ENCODE assay signal across 10 cellular contexts in the genomic region with DNA sequence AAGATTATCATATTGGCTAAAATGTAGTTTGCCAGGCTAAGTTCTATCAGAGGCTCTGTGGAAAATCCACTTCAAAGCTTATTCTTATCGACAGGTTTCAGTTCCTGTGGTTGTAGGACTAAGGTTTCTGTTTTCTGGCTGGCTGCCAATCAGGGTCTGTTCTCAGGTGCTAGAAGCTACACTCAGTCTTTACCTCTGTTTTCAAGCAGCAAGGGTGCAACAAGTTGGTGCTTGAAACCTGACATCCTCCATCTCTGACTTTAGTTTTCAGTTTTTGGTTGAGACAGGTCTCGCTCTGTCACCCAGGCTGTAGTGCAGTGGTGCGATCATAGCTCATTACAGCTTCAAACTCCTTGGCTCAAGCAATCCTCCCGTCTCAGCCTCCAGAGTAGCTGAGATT. TPM values are rescaled to one million over a fixed set of nuclear protein-coding genes. Genes with fewer than 3 reads are reported as not detected.
DNase-seq lines count a peak whose midpoint lies in the region; ATAC-seq, FAIRE-seq and TF ChIP-seq lines count a peak whose summit lies in the region.
"Had no signal": no experiment of that assay in that cellular context is flagged by ENCODE, and none has a peak within 500 bp of the region (broad histone marks: within the 10 kb centered on the region; RNA-seq: fewer than 3 reads in every experiment).

No MANE protein-coding gene starts in this region.

- ATAC-seq in HG03457 (IDR thresholded peaks at IDR 0.05; ENCODE audit: unreplicated experiment) (peak; percentile 81), aorta (ENCODE audit: low FRiP score) (no peak)

- H3K4me3 ChIP-seq in transverse colon (no peak overlapping the region), kidney (ENCODE audit: low read length in 2 of 2) (no peak overlapping the region), aorta (ENCODE audit: low read length in 2 of 2) (no peak overlapping the region)
- H3K4me3 ChIP-seq: BLaER1, SK-N-MC had no signal

- H3K27ac ChIP-seq in transverse colon: no peak overlapping the region
- no peak overlapping the region for H3K27ac ChIP-seq in kidney (ENCODE audit: low read depth in 2 of 2, low read length in 2 of 2)
- peak overlapping the region in 1 of 2 donors; percentile 36 for H3K27ac ChIP-seq in aorta (ENCODE audit: low read depth in 1 of 2, low read length in 2 of 2)
- H3K27ac ChIP-seq: BLaER1, SK-N-MC had no signal

- DNase-seq in activated effector memory CD4-positive, alpha-beta T cell treated with anti-CD3 and anti-CD28 coated beads, Interleukin-2, amount 50 U/mL, for 16 hours: peak; percentile 75
- DNase-seq in activated effector memory CD4-positive, alpha-beta T cell treated with Interleukin-2 at 50 U/mL for 16 hours: no peak
- DNase-seq in activated T-cell treated with anti-CD3 and anti-CD28 coated beads for 4 hours (peak; percentile 5), transverse colon (peak; percentile 13), kidney (no peak), aorta (no peak), NCI-H2081 (lab: John Stamatoyannopoulos, UW) (no peak)

- TF ChIP-seq CTCF in transverse colon (IDR thresholded peaks at IDR 0.05) (no peak), kidney (IDR thresholded peaks at IDR 0.05; ENCODE audit: borderline replicate concordance, extremely low read depth, insufficient read depth) (no peak)

- TF ChIP-seq EP300 in transverse colon (IDR thresholded peaks at IDR 0.05; ENCODE audit: low read depth): no peak

- in situ Hi-C loops in transverse colon (cut with MboI; ENCODE audit: low pct_ligation_motif_present in 1 of 4, low pct_unique_long_range_greater_than_20kb in 1 of 4, low sequenced_read_pairs in 3 of 4): no loop called here

- H3K4me1 ChIP-seq in transverse colon (no peaks in the 10 kb centered on the region), kidney (ENCODE audit: control insufficient read depth in 1 of 2, insufficient read depth in 1 of 2, low read depth in 1 of 2, low read length in 2 of 2) (no peaks in the 10 kb centered on the region), aorta (ENCODE audit: control insufficient read depth in 1 of 2, insufficient read depth in 2 of 2, low read length in 2 of 2) (no peaks in the 10 kb centered on the region)
- H3K4me1 ChIP-seq: BLaER1 had no signal

- H3K9me3 ChIP-seq in transverse colon: no peaks in the 10 kb centered on the region
- H3K9me3 ChIP-seq in kidney (ENCODE audit: control insufficient read depth in 1 of 2, low read length in 2 of 2): no peaks in the 10 kb centered on the region
- H3K9me3 ChIP-seq in aorta (ENCODE audit: control insufficient read depth, low read length): no peaks in the 10 kb centered on the region
- H3K9me3 ChIP-seq: BLaER1 had no signal

- H3K36me3 ChIP-seq in transverse colon (peaks cover 0 to 54% (median 16%) of the 10 kb centered on the region in 4 donors), kidney (ENCODE audit: control insufficient read depth in 1 of 2, insufficient read depth in 2 of 2, low read length in 2 of 2) (peaks cover 14 to 15% of the 10 kb centered on the region in 2 donors), aorta (ENCODE audit: control insufficient read depth in 1 of 2, insufficient read depth in 2 of 2, low read length in 1 of 2) (peaks cover 9 to 14% of the 10 kb centered on the region in 2 donors)

- FAIRE-seq in kidney (lab: Jason Lieb, UNC): no peak

- H3K9ac ChIP-seq in kidney (ENCODE audit: low read length in 2 of 2): no peak overlapping the region
- H3K9ac ChIP-seq: BLaER1 had no signal

- TF ChIP-seq POLR2A in transverse colon (IDR thresholded peaks at IDR 0.05): no peak

- H3K27me3 ChIP-seq in transverse colon (no peaks in the 10 kb centered on the region), aorta (ENCODE audit: control insufficient read depth in 1 of 2, insufficient read depth in 2 of 2, low read length in 1 of 2) (no peaks in the 10 kb centered on the region)
- H3K27me3 ChIP-seq: BLaER1 had no signal

- WGBS in transverse colon (ENCODE audit: low coverage in 1 of 2), 2 donors: 73 to 100% methylated on average over 1 to 4 of the region's 4 CpGs
- 97 to 98% methylated on average over 4 of the region's 4 CpGs for WGBS in aorta, 2 donors

- intact Hi-C loops in transverse colon (cut with DNase I; ENCODE audit: low total_unique reads) (no loop called here), kidney (cut with DNase I) (no loop called here), aorta (cut with DNase I) (no loop called here)

RNA-seq across cellular contexts. Expression of gene TMCO2, which starts 15.3 kb away (rescaled TPM):
- total RNA-seq in transverse colon (not detected), kidney (not detected), aorta (not detected)
- polyA plus RNA-seq in kidney (ENCODE audit: insufficient read depth, low read depth, low replicate concordance) (not detected), aorta (not detected)

RNA-seq across cellular contexts. Expression of gene ZMPSTE24, which starts 25.6 kb away (rescaled TPM):
- 10 to 100 TPM in 2 of 4 donors, 1 to 10 TPM in 2; 3.4 to 40.8 (median 23.7) TPM for total RNA-seq in transverse colon
- 42.6 TPM for total RNA-seq in kidney
- polyA plus RNA-seq in kidney (ENCODE audit: insufficient read depth, low read depth, low replicate concordance): 31.2 TPM
- 10 to 100 TPM; 51.1 to 56.5 TPM for total RNA-seq in aorta
- 10 to 100 TPM; 27.8 to 28.9 TPM for polyA plus RNA-seq in aorta

Comparison
In these comparisons a context has a peak if more than half of its experiments do, and no peak if none do; other contexts are left out.
1. DNase-seq: peak in activated effector memory CD4-positive, alpha-beta T cell treated with anti-CD3 and anti-CD28 coated beads, Interleukin-2, amount 50 U/mL, for 16 hours (single experiment), activated T-cell treated with anti-CD3 and anti-CD28 coated beads for 4 hours (single experiment) and transverse colon (single experiment); none in activated effector memory CD4-positive, alpha-beta T cell treated with Interleukin-2 at 50 U/mL for 16 hours (single experiment), kidney (single experiment), aorta (0 of 2) and NCI-H2081 (0 of 2).